1 cellular context compared by ENCODE assay signal in genomic region chr13:20566917-20567755, GRCh38.
TF ChIP-seq lines count a peak whose summit lies in the region.

A gene with protein sequence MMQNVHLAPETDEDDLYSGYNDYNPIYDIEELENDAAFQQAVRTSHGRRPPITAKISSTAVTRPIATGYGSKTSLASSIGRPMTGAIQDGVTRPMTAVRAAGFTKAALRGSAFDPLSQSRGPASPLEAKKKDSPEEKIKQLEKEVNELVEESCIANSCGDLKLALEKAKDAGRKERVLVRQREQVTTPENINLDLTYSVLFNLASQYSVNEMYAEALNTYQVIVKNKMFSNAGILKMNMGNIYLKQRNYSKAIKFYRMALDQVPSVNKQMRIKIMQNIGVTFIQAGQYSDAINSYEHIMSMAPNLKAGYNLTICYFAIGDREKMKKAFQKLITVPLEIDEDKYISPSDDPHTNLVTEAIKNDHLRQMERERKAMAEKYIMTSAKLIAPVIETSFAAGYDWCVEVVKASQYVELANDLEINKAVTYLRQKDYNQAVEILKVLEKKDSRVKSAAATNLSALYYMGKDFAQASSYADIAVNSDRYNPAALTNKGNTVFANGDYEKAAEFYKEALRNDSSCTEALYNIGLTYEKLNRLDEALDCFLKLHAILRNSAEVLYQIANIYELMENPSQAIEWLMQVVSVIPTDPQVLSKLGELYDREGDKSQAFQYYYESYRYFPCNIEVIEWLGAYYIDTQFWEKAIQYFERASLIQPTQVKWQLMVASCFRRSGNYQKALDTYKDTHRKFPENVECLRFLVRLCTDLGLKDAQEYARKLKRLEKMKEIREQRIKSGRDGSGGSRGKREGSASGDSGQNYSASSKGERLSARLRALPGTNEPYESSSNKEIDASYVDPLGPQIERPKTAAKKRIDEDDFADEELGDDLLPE (plus strand): TSS chr13:20567157. CDS start chr13:20574386, 7,229 bp downstream.

TF ChIP-seq in HepG2, 621 proteins besides CTCF, POLR2A, EP300 and RAD21 (continued from another document and continues in another):
- TF ChIP-seq NFAT5 (CRISPR knock-in tag; IDR thresholded peaks at IDR 0.05) (peak; percentile 84; the same call in 1 of the 2 replicates), ZNF510 (CRISPR knock-in tag; IDR thresholded peaks at IDR 0.05; ENCODE audit: low read depth) (peak; percentile 73; the same call in 1 of the 2 replicates), BORCS8-MEF2B (CRISPR knock-in tag; IDR thresholded peaks at IDR 0.05) (peak; percentile 48; the same call in 1 of the 2 replicates), ZNF790 (CRISPR knock-in tag; IDR thresholded peaks at IDR 0.05; ENCODE audit: borderline replicate concordance) (no peak), SMAD1 (CRISPR knock-in tag; IDR thresholded peaks at IDR 0.05; ENCODE audit: borderline replicate concordance, low read depth) (0 out of 2 replicates have a peak, but pooled peaks have one; percentile 63), ZKSCAN1 (IDR thresholded peaks at IDR 0.05; ENCODE audit: low read length) (no peak), ZBTB21 (CRISPR knock-in tag; IDR thresholded peaks at IDR 0.05) (no peak), ATAD3A (CRISPR knock-in tag; IDR thresholded peaks at IDR 0.05) (no peak), POGZ (CRISPR knock-in tag; IDR thresholded peaks at IDR 0.05) (peak; percentile 54; the same call in 1 of the 2 replicates), RBM22 (optimal IDR thresholded peaks at IDR 0.05; ENCODE audit: low read length) (no peak), NR2F1 (CRISPR knock-in tag; IDR thresholded peaks at IDR 0.05) (no peak), ZNF563 (CRISPR knock-in tag; IDR thresholded peaks at IDR 0.05) (peak; percentile 51; the same call in 1 of the 2 replicates), ONECUT2 (CRISPR knock-in tag; IDR thresholded peaks at IDR 0.05) (peak; percentile 20; the same call in 1 of the 2 replicates), TARDBP (CRISPR knock-in tag; IDR thresholded peaks at IDR 0.05) (0 out of 2 replicates have a peak, but pooled peaks have one; percentile 27), ZNF136 (CRISPR knock-in tag; IDR thresholded peaks at IDR 0.05; ENCODE audit: low read depth) (no peak), PRPF4 (IDR thresholded peaks at IDR 0.05; ENCODE audit: low read depth, low read length, poor library complexity, severe bottlenecking) (no peak), MATR3 (CRISPR knock-in tag; IDR thresholded peaks at IDR 0.05) (no peak), HMGXB3 (CRISPR knock-in tag; IDR thresholded peaks at IDR 0.05; ENCODE audit: borderline replicate concordance) (peak; percentile 20; the same call in 1 of the 2 replicates)
- TF ChIP-seq, protein P1, sequence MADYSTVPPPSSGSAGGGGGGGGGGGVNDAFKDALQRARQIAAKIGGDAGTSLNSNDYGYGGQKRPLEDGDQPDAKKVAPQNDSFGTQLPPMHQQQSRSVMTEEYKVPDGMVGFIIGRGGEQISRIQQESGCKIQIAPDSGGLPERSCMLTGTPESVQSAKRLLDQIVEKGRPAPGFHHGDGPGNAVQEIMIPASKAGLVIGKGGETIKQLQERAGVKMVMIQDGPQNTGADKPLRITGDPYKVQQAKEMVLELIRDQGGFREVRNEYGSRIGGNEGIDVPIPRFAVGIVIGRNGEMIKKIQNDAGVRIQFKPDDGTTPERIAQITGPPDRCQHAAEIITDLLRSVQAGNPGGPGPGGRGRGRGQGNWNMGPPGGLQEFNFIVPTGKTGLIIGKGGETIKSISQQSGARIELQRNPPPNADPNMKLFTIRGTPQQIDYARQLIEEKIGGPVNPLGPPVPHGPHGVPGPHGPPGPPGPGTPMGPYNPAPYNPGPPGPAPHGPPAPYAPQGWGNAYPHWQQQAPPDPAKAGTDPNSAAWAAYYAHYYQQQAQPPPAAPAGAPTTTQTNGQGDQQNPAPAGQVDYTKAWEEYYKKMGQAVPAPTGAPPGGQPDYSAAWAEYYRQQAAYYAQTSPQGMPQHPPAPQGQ (CRISPR knock-in tag; IDR thresholded peaks at IDR 0.05; ENCODE audit: borderline replicate concordance): no peak
- TF ChIP-seq, protein P2, sequence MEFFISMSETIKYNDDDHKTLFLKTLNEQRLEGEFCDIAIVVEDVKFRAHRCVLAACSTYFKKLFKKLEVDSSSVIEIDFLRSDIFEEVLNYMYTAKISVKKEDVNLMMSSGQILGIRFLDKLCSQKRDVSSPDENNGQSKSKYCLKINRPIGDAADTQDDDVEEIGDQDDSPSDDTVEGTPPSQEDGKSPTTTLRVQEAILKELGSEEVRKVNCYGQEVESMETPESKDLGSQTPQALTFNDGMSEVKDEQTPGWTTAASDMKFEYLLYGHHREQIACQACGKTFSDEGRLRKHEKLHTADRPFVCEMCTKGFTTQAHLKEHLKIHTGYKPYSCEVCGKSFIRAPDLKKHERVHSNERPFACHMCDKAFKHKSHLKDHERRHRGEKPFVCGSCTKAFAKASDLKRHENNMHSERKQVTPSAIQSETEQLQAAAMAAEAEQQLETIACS (CRISPR knock-in tag; IDR thresholded peaks at IDR 0.05): no peak
- TF ChIP-seq, protein P3, sequence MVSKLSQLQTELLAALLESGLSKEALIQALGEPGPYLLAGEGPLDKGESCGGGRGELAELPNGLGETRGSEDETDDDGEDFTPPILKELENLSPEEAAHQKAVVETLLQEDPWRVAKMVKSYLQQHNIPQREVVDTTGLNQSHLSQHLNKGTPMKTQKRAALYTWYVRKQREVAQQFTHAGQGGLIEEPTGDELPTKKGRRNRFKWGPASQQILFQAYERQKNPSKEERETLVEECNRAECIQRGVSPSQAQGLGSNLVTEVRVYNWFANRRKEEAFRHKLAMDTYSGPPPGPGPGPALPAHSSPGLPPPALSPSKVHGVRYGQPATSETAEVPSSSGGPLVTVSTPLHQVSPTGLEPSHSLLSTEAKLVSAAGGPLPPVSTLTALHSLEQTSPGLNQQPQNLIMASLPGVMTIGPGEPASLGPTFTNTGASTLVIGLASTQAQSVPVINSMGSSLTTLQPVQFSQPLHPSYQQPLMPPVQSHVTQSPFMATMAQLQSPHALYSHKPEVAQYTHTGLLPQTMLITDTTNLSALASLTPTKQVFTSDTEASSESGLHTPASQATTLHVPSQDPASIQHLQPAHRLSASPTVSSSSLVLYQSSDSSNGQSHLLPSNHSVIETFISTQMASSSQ (IDR thresholded peaks at IDR 0.05; ENCODE audit: low read depth): no peak
- TF ChIP-seq, protein P3 (CRISPR knock-in tag; IDR thresholded peaks at IDR 0.05; ENCODE audit: borderline replicate concordance): peak; percentile 60
- TF ChIP-seq, protein P4, sequence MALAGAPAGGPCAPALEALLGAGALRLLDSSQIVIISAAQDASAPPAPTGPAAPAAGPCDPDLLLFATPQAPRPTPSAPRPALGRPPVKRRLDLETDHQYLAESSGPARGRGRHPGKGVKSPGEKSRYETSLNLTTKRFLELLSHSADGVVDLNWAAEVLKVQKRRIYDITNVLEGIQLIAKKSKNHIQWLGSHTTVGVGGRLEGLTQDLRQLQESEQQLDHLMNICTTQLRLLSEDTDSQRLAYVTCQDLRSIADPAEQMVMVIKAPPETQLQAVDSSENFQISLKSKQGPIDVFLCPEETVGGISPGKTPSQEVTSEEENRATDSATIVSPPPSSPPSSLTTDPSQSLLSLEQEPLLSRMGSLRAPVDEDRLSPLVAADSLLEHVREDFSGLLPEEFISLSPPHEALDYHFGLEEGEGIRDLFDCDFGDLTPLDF (CRISPR knock-in tag; IDR thresholded peaks at IDR 0.05): no peak
- TF ChIP-seq, protein P5, sequence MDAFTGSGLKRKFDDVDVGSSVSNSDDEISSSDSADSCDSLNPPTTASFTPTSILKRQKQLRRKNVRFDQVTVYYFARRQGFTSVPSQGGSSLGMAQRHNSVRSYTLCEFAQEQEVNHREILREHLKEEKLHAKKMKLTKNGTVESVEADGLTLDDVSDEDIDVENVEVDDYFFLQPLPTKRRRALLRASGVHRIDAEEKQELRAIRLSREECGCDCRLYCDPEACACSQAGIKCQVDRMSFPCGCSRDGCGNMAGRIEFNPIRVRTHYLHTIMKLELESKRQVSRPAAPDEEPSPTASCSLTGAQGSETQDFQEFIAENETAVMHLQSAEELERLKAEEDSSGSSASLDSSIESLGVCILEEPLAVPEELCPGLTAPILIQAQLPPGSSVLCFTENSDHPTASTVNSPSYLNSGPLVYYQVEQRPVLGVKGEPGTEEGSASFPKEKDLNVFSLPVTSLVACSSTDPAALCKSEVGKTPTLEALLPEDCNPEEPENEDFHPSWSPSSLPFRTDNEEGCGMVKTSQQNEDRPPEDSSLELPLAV (CRISPR knock-in tag; conservative IDR thresholded peaks at IDR 0.05; ENCODE audit: low read depth): 0 out of 2 replicates have a peak, but pooled peaks have one; percentile 46
- TF ChIP-seq, protein P6, sequence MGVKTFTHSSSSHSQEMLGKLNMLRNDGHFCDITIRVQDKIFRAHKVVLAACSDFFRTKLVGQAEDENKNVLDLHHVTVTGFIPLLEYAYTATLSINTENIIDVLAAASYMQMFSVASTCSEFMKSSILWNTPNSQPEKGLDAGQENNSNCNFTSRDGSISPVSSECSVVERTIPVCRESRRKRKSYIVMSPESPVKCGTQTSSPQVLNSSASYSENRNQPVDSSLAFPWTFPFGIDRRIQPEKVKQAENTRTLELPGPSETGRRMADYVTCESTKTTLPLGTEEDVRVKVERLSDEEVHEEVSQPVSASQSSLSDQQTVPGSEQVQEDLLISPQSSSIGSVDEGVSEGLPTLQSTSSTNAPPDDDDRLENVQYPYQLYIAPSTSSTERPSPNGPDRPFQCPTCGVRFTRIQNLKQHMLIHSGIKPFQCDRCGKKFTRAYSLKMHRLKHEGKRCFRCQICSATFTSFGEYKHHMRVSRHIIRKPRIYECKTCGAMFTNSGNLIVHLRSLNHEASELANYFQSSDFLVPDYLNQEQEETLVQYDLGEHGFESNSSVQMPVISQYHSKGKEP (CRISPR knock-in tag; IDR thresholded peaks at IDR 0.05): no peak
